ENCODE assay signal across 16 cellular contexts in genomic region chr11:65063532-65063931, GRCh38. TPM values are rescaled to one million over a fixed set of nuclear protein-coding genes. Genes with fewer than 3 reads are reported as not detected.
A peak's percentile ranks its signal among the peaks of the same experiment; 100 is the strongest.
DNase-seq lines count a peak whose midpoint lies in the region; FAIRE-seq and TF ChIP-seq lines count a peak whose summit lies in the region.
"Had no signal": no experiment of that assay in that cellular context is flagged by ENCODE, and none has a peak within 500 bp of the region (broad histone marks: within the 10 kb centered on the region; RNA-seq: fewer than 3 reads in every experiment).

No MANE protein-coding gene starts in this region.

- BruUV-seq in MCF 10A (replicated peaks; lab: Mats Ljungman, UMichigan): no TSS peak

- H2AFZ ChIP-seq in MM.1S (ENCODE audit: low read length): no peak overlapping the region

- H3K9me2 ChIP-seq in MM.1S (replicated peaks; ENCODE audit: insufficient read depth, low read length): no peaks in the 10 kb centered on the region

- H3K36me3 ChIP-seq in bronchial epithelial cell (ENCODE audit: control insufficient read depth, insufficient read depth, low read length) (no peaks in the 10 kb centered on the region), MM.1S (replicated peaks; ENCODE audit: insufficient read depth, low read length) (no peaks in the 10 kb centered on the region)
- H3K36me3 ChIP-seq: HAP-1, SJCRH30 had no signal

- no peak overlapping the region for H3K27ac ChIP-seq in MM.1S (ENCODE audit: low read length)
- H3K27ac ChIP-seq: C4-2B, KMS-11, SJCRH30 had no signal

- H3K4me1 ChIP-seq in MM.1S (ENCODE audit: low read length): peaks cover 17% of the 10 kb centered on the region
- H3K4me1 ChIP-seq: HAP-1, SJCRH30 had no signal

- peaks cover 5% of the 10 kb centered on the region; the same call in 1 of the 2 replicates for H3F3A ChIP-seq in MM.1S (ENCODE audit: insufficient read depth, low read length)

- H3K9me3 ChIP-seq in MM.1S (replicated peaks; ENCODE audit: insufficient read depth, low read length): no peaks in the 10 kb centered on the region
- H3K9me3 ChIP-seq: HAP-1, SJCRH30 had no signal

- CTCF ChIA-PET in MCF 10A (lab: Yijun Ruan, JAX): interaction anchor here (0.6 to 0.7 kb wide), 2 partner anchors 22 to 215 kb away, joined by 3 read pairs; no protein-coding TSS in a partner anchor

- H3K27me3 ChIP-seq in bronchial epithelial cell (ENCODE audit: control insufficient read depth, insufficient read depth, low read length): peaks cover 2% of the 10 kb centered on the region
- no peaks in the 10 kb centered on the region for H3K27me3 ChIP-seq in MM.1S (replicated peaks; ENCODE audit: insufficient read depth, low read length)

- H3K4me1 Mint-ChIP-seq in MCF 10A (ENCODE audit: insufficient read depth, unreplicated experiment): peaks cover 5% of the 10 kb centered on the region

- no peak overlapping the region for H3K4me3 Mint-ChIP-seq in MCF 10A (ENCODE audit: unreplicated experiment)

- intact Hi-C loops in MCF 10A (cut with micrococcal nuclease): no loop called here

- H3K36me3 Mint-ChIP-seq in MCF 10A (ENCODE audit: insufficient read depth, unreplicated experiment): no peaks in the 10 kb centered on the region

- no peaks in the 10 kb centered on the region for H3K79me2 ChIP-seq in MM.1S (ENCODE audit: low read length)

- H3K27ac Mint-ChIP-seq in MCF 10A (ENCODE audit: low read depth, unreplicated experiment): no peak overlapping the region

- no peaks in the 10 kb centered on the region for H3K27me3 Mint-ChIP-seq in MCF 10A (ENCODE audit: insufficient read depth, unreplicated experiment)

- DNase-seq in HPDE6-E6E7 (ENCODE audit: extremely low spot score) (peak; percentile 15), bronchial epithelial cell (ENCODE audit: low read depth) (peak; percentile 31), MM.1S (no peak), MCF 10A (ENCODE audit: unreplicated experiment) (no peak)
- DNase-seq: DND-41, NCI-H1092, NCI-H146, NCI-H2081, NCI-H748 treated with DMSO at 0.1 percent for 48 hours, RPMI8226, SJCRH30 had no signal

- TF ChIP-seq CTCF in bronchial epithelial cell (IDR thresholded peaks at IDR 0.05; ENCODE audit: insufficient read depth, low read length, severe bottlenecking) (no peak), MM.1S (IDR thresholded peaks at IDR 0.05; ENCODE audit: low read length) (no peak), MCF 10A (IDR thresholded peaks at IDR 0.05; ENCODE audit: unreplicated experiment) (no peak)

- POLR2A ChIA-PET in MCF 10A (lab: Yijun Ruan, JAX): interaction anchor here (0.6 kb wide), 1 partner anchor 15 kb away, joined by 3 read pairs; no protein-coding TSS in a partner anchor

- no peak overlapping the region for H3K9ac ChIP-seq in MM.1S (ENCODE audit: low read length)
- H3K9ac ChIP-seq: KMS-11 had no signal

- H3K4me2 ChIP-seq in MM.1S (ENCODE audit: low read depth, low read length): no peak overlapping the region
- H3K4me2 ChIP-seq: KMS-11 had no signal

- no peaks in the 10 kb centered on the region for H4K20me1 ChIP-seq in MM.1S (ENCODE audit: insufficient read depth, low read length)

- peak; percentile 83 for FAIRE-seq in bronchial epithelial cell (lab: Jason Lieb, UNC)
- FAIRE-seq: G401.6 had no signal

- no peak overlapping the region for H3K4me3 ChIP-seq in bronchial epithelial cell (ENCODE audit: low read depth, low read length)
- H3K4me3 ChIP-seq in MM.1S (ENCODE audit: low read length): no peak overlapping the region
- H3K4me3 ChIP-seq: HAP-1, SJCRH30 had no signal

- H3K9me3 Mint-ChIP-seq in MCF 10A (ENCODE audit: unreplicated experiment): no peaks in the 10 kb centered on the region

RNA-seq across cellular contexts. Expression of gene NAALADL1, which starts 5.2 kb away (rescaled TPM):
- total RNA-seq in bronchial epithelial cell (16.6 and 22.7 TPM in 2 replicates), MCF 10A (2022) (not detected in 2 replicates)
- total RNA-seq: NCI-H460, SJCRH30 had no signal

RNA-seq across cellular contexts. Expression of gene CDCA5, which starts 20.3 kb away (rescaled TPM):
- 0.26 and 0.53 TPM in 2 replicates for total RNA-seq in bronchial epithelial cell
- total RNA-seq in MCF 10A (2022): 9.5 and 17.3 TPM in 2 replicates

RNA-seq across cellular contexts. Expression of gene ZFPL1, which starts 20.5 kb away (rescaled TPM):
- total RNA-seq in bronchial epithelial cell: 34.2 and 52.4 TPM in 2 replicates
- total RNA-seq in MCF 10A (2022): 50.8 and 52.3 TPM in 2 replicates

RNA-seq across cellular contexts. Expression of gene SAC3D1, which starts 22.5 kb away (rescaled TPM):
- total RNA-seq in bronchial epithelial cell (10.4 and 15.5 TPM in 2 replicates), MCF 10A (2022) (10.3 and 14.0 TPM in 2 replicates)

RNA-seq across cellular contexts. Expression of gene VPS51, which starts 32.5 kb away (rescaled TPM):
- total RNA-seq in bronchial epithelial cell (157 and 203 TPM in 2 replicates), MCF 10A (2022) (56.1 and 77.0 TPM in 2 replicates)

Comparison
In these comparisons a context has a peak if more than half of its experiments do, and no peak if none do; other contexts are left out.
1. DNase-seq: peak in HPDE6-E6E7 (single experiment) and bronchial epithelial cell (single experiment); none in MM.1S (single experiment) and MCF 10A (single experiment).
2. RNA of gene NAALADL1, which starts 5.2 kb away (total RNA-seq): 16.6 to 22.7 TPM in bronchial epithelial cell; not detected in MCF 10A; every median in the first group is over 10 times any median in the second.